In the genomic region with DNA sequence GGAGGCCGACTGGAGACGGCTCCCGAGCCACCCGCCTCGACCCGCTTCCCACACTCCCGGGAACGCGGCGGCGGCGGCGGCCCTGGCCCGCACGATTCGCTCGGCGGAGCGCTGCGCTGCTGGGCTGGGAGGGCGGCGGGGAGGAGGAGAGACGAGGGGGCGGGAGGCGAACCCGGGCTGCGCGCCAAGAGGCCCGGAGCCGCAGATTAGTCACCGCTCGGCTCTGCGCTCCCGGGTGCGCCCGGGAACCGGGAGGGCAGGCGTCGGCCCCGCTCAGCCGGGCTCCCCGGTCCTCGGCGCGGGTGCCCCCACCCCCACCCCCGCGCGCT, we compare ENCODE assay signal across 1 cellular context.
TF ChIP-seq lines count a peak whose summit lies in the region.

No MANE protein-coding gene starts in this region.

TF ChIP-seq in K562, 482 proteins besides CTCF, POLR2A, EP300 and RAD21 (continued from another document):
- TF ChIP-seq, protein P1, sequence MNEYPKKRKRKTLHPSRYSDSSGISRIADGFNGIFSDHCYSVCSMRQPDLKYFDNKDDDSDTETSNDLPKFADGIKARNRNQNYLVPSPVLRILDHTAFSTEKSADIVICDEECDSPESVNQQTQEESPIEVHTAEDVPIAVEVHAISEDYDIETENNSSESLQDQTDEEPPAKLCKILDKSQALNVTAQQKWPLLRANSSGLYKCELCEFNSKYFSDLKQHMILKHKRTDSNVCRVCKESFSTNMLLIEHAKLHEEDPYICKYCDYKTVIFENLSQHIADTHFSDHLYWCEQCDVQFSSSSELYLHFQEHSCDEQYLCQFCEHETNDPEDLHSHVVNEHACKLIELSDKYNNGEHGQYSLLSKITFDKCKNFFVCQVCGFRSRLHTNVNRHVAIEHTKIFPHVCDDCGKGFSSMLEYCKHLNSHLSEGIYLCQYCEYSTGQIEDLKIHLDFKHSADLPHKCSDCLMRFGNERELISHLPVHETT (CRISPR knock-in tag; conservative IDR thresholded peaks at IDR 0.05 in 1 of 2, IDR thresholded peaks at IDR 0.05 in 1 of 2): peak in 1 of 2 experiments; percentile 97; a peak in 2 of 4 replicates
- TF ChIP-seq PCBP1 (IDR thresholded peaks at IDR 0.05; ENCODE audit: low read depth, low read length, poor library complexity, severe bottlenecking) (peak; percentile 38), ZNF707 (CRISPR knock-in tag; conservative IDR thresholded peaks at IDR 0.05) (no peak), NRF1 (conservative IDR thresholded peaks at IDR 0.05 in 1 of 2, IDR thresholded peaks at IDR 0.05 in 1 of 2) (peak; percentile 65 to 72; a peak in 3 of 4 replicates), XRCC5 (IDR thresholded peaks at IDR 0.05; ENCODE audit: low read depth, low read length) (0 out of 2 replicates have a peak, but pooled peaks have one; percentile 16), CBX8 (IDR thresholded peaks at IDR 0.05; ENCODE audit: borderline replicate concordance, extremely low read depth, low read depth, low read length, poor library complexity, severe bottlenecking) (no peak), ZC3H4 (CRISPR knock-in tag; IDR thresholded peaks at IDR 0.05; ENCODE audit: borderline replicate concordance) (no peak), HNRNPK (IDR thresholded peaks at IDR 0.05; ENCODE audit: low read depth, low read length, poor library complexity, severe bottlenecking) (peak; percentile 13), ZFP36 (IDR thresholded peaks at IDR 0.05; ENCODE audit: low read depth, low read length, partially characterized antibody) (peak; percentile 87), WHSC1 (IDR thresholded peaks at IDR 0.05; ENCODE audit: low read length) (no peak), HMG20A (CRISPR knock-in tag; conservative IDR thresholded peaks at IDR 0.05) (no peak), ZEB2 (IDR thresholded peaks at IDR 0.05) (no peak), GTF2E2 (tag; IDR thresholded peaks at IDR 0.05) (peak; percentile 84), TRIM28 (IDR thresholded peaks at IDR 0.05) (no peak), JUND (IDR thresholded peaks at IDR 0.05; ENCODE audit: borderline replicate concordance, low read depth, low read length) (peak; percentile 64), JUND (tag; IDR thresholded peaks at IDR 0.05; ENCODE audit: borderline replicate concordance, low read depth, low read length) (peak; percentile 42; the same call in 1 of the 3 replicates), ZKSCAN3 (CRISPR knock-in tag; IDR thresholded peaks at IDR 0.05) (no peak), CXXC5 (CRISPR knock-in tag; IDR thresholded peaks at IDR 0.05) (peak; percentile 61; the same call in 1 of the 2 replicates), ZBTB1 (CRISPR knock-in tag; IDR thresholded peaks at IDR 0.05; ENCODE audit: borderline replicate concordance, low read depth) (peak; percentile 16; the same call in 1 of the 2 replicates), KLF13 (tag; IDR thresholded peaks at IDR 0.05; ENCODE audit: borderline replicate concordance, low read depth) (no peak), ZNF57 (CRISPR knock-in tag; IDR thresholded peaks at IDR 0.05) (no peak), POLR3A (IDR thresholded peaks at IDR 0.05; ENCODE audit: borderline replicate concordance, extremely low read depth, insufficient read depth, insufficient read length) (no peak), ATF3 (IDR thresholded peaks at IDR 0.05) (peak; percentile 17), ATF3 (CRISPR knock-in tag; conservative IDR thresholded peaks at IDR 0.05) (no peak; the same call in 1 of the 2 replicates), NCOR1 (IDR thresholded peaks at IDR 0.05) (0 out of 2 replicates have a peak, but pooled peaks have one; percentile 33), SMAD4 (CRISPR knock-in tag; conservative IDR thresholded peaks at IDR 0.05) (peak; percentile 22; the same call in 1 of the 2 replicates), ZNF436 (CRISPR knock-in tag; IDR thresholded peaks at IDR 0.05) (no peak)
